In the genomic region with DNA sequence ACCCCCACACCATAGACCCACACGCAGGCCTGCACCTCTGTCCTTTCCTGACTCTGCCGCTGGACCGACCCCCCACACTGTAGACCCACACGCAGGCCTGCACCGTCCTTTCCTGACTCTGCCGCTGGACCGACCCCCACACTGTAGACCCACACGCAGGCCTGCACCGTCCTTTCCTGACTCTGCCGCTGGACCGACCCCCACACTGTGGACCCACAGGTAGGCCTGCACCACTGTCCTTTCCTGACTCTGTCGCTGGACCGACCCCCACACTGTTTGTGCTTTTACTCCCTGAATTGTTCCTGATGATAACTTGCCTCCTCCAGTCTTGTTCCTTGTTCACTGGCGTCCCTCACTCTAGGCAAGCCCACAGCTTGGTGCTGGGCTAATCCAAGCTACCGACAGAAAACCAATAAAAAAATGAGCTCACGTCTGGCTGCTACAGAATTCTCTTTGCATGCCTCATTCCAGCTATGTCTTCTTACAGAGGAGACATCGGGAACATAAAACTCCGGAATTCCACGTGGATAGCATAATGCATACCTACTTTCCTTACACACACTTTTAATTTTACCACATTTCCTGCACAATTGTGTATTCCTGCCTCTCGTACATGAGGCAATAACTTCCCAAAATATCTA, we compare ENCODE assay signal across 19 cellular contexts.
"Had no signal": no experiment of that assay in that cellular context is flagged by ENCODE, and none has a peak within 500 bp of the region (broad histone marks: within the 10 kb centered on the region; RNA-seq: fewer than 3 reads in every experiment).

No MANE protein-coding gene starts in this region.

- DNase-seq: activated CD4-positive, alpha-beta memory T cell treated with anti-CD3 and anti-CD28 coated beads for 36 hours; activated CD4-positive, alpha-beta T cell treated with anti-CD3 and anti-CD28 coated beads for 48 hours; anterior cingulate cortex; body of pancreas; dermis blood vessel endothelial cell; effector CD8-positive, alpha-beta T cell; glutamatergic neuron; immature natural killer cell; mesendoderm; naive B cell; occipital lobe; retina; stimulated activated CD4-positive, alpha-beta T cell treated with anti-CD3 and anti-CD28 coated beads, Interleukin-1b, Interleukin-23, amount 100 ng/mL, for 48 hours; stimulated activated naive CD8-positive, alpha-beta T cell treated with anti-CD3 and anti-CD28 coated beads, Interleukin-15, amount 100 ng/mL, for 72 hours had no signal

- H3K27me3 Mint-ChIP-seq: activated CD4-positive, alpha-beta memory T cell treated with anti-CD3 and anti-CD28 coated beads for 36 hours; activated naive CD4-positive, alpha-beta T cell treated with anti-CD3 and anti-CD28 coated beads, Interleukin-2, amount 50 U/mL, for 24 hours; naive B cell; stimulated activated naive CD8-positive, alpha-beta T cell treated with anti-CD3 and anti-CD28 coated beads, Interleukin-15, amount 100 ng/mL, for 72 hours had no signal

- H3K9me3 Mint-ChIP-seq: activated naive CD4-positive, alpha-beta T cell treated with anti-CD3 and anti-CD28 coated beads, Interleukin-2, amount 50 U/mL, for 24 hours had no signal

- ATAC-seq: body of pancreas; esophagus mucosa; stimulated activated effector memory CD8-positive, alpha-beta T cell treated with anti-CD3 and anti-CD28 coated beads, Interleukin-12 subunit alpha, Interleukin-12 subunit beta, amount 100 ng/mL, for 72 hours; stimulated activated naive CD8-positive, alpha-beta T cell treated with anti-CD3 and anti-CD28 coated beads, Interleukin-15, amount 100 ng/mL, for 72 hours had no signal

- H3K4me1 Mint-ChIP-seq: activated naive CD4-positive, alpha-beta T cell treated with anti-CD3 and anti-CD28 coated beads, Interleukin-2, amount 50 U/mL, for 24 hours; immature natural killer cell; naive B cell; stimulated activated effector memory CD8-positive, alpha-beta T cell treated with anti-CD3 and anti-CD28 coated beads, Interleukin-12 subunit alpha, Interleukin-12 subunit beta, amount 100 ng/mL, for 72 hours; stimulated activated naive CD8-positive, alpha-beta T cell treated with anti-CD3 and anti-CD28 coated beads, Interleukin-15, amount 100 ng/mL, for 72 hours had no signal

- H3K27ac Mint-ChIP-seq: activated CD4-positive, alpha-beta memory T cell treated with anti-CD3 and anti-CD28 coated beads for 36 hours; activated naive CD4-positive, alpha-beta T cell treated with anti-CD3 and anti-CD28 coated beads, Interleukin-2, amount 50 U/mL, for 24 hours; immature natural killer cell; naive B cell; stimulated activated effector memory CD8-positive, alpha-beta T cell treated with anti-CD3 and anti-CD28 coated beads, Interleukin-12 subunit alpha, Interleukin-12 subunit beta, amount 100 ng/mL, for 72 hours; stimulated activated naive CD8-positive, alpha-beta T cell treated with anti-CD3 and anti-CD28 coated beads, Interleukin-15, amount 100 ng/mL, for 72 hours had no signal

- H3K4me3 Mint-ChIP-seq: activated CD4-positive, alpha-beta memory T cell treated with anti-CD3 and anti-CD28 coated beads for 36 hours; activated naive CD4-positive, alpha-beta T cell treated with anti-CD3 and anti-CD28 coated beads, Interleukin-2, amount 50 U/mL, for 24 hours; immature natural killer cell; naive B cell; stimulated activated effector memory CD8-positive, alpha-beta T cell treated with anti-CD3 and anti-CD28 coated beads, Interleukin-12 subunit alpha, Interleukin-12 subunit beta, amount 100 ng/mL, for 72 hours; stimulated activated naive CD8-positive, alpha-beta T cell treated with anti-CD3 and anti-CD28 coated beads, Interleukin-15, amount 100 ng/mL, for 72 hours had no signal

- H3K36me3 Mint-ChIP-seq: activated CD4-positive, alpha-beta memory T cell treated with anti-CD3 and anti-CD28 coated beads for 36 hours; activated naive CD4-positive, alpha-beta T cell treated with anti-CD3 and anti-CD28 coated beads, Interleukin-2, amount 50 U/mL, for 24 hours; immature natural killer cell; stimulated activated effector memory CD8-positive, alpha-beta T cell treated with anti-CD3 and anti-CD28 coated beads, Interleukin-12 subunit alpha, Interleukin-12 subunit beta, amount 100 ng/mL, for 72 hours had no signal

- FAIRE-seq: endothelial cell of umbilical vein, frontal cortex had no signal
